ENCODE assay signal across 1 cellular context in the genomic region with DNA sequence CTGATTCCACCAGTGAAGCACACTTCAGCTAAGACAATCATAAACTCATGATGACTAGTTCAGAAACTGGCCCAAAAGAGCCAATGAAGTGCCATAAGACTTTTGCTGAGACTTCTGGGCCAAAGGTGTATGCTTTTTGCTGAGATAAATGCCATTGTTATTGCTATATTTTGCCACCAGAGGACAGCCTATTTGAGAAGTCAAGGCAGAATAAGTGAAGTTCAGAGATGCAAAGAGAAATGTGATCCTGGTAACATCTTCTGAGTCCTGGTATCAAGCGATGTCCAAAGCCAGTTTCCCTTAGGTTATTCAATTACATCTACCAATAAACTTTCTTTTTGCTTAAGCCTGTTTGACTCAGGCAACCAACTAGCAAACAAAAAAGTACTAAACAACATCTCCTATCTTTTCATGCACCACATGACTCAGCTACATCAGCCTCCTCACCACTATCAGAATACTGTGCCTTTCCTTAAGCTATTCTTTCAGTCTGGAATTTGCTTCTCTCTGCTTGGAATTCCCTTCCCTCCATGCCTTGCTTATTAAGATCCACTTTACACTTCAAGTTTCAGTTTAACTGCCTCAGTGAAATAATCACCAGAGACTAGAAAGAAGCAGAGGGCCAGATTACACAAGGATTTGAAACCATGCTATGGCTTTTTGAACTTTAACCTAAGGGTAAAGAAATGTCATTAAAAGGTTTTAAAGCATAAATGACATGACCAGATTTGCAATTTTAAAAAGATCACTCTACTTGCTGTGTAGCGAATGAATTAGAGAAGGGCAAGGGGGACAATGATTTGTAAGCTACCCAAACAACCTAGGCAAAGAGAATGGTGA.
TF ChIP-seq lines count a peak whose summit lies in the region.

No MANE protein-coding gene starts in this region.

TF ChIP-seq in WTC11, 78 proteins besides CTCF, POLR2A, EP300 and RAD21 (continued from another document):
- TF ChIP-seq FOXJ3 (CRISPR knock-in tag; IDR thresholded peaks at IDR 0.05; ENCODE audit: borderline replicate concordance), result no peak
- no peak for TF ChIP-seq SP1 (CRISPR knock-in tag; conservative IDR thresholded peaks at IDR 0.05)
- TF ChIP-seq, protein P1, sequence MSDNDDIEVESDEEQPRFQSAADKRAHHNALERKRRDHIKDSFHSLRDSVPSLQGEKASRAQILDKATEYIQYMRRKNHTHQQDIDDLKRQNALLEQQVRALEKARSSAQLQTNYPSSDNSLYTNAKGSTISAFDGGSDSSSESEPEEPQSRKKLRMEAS (CRISPR knock-in tag; IDR thresholded peaks at IDR 0.05), result no peak
- TF ChIP-seq, protein P2, sequence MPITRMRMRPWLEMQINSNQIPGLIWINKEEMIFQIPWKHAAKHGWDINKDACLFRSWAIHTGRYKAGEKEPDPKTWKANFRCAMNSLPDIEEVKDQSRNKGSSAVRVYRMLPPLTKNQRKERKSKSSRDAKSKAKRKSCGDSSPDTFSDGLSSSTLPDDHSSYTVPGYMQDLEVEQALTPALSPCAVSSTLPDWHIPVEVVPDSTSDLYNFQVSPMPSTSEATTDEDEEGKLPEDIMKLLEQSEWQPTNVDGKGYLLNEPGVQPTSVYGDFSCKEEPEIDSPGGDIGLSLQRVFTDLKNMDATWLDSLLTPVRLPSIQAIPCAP (CRISPR knock-in tag; IDR thresholded peaks at IDR 0.05), result no peak
- TF ChIP-seq, protein P3, sequence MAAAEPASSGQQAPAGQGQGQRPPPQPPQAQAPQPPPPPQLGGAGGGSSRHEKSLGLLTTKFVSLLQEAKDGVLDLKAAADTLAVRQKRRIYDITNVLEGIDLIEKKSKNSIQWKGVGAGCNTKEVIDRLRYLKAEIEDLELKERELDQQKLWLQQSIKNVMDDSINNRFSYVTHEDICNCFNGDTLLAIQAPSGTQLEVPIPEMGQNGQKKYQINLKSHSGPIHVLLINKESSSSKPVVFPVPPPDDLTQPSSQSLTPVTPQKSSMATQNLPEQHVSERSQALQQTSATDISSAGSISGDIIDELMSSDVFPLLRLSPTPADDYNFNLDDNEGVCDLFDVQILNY (CRISPR knock-in tag; IDR thresholded peaks at IDR 0.05), result no peak
- TF ChIP-seq ZNF232 (CRISPR knock-in tag; IDR thresholded peaks at IDR 0.05), result no peak
